ENCODE assay signal across 18 cellular contexts in genomic region chr4:3290476-3290875, GRCh38. TPM values are rescaled to one million over a fixed set of nuclear protein-coding genes. Genes with fewer than 3 reads are reported as not detected.
DNase-seq lines count a peak whose midpoint lies in the region; ATAC-seq lines count a peak whose summit lies in the region.
"Had no signal": no experiment of that assay in that cellular context is flagged by ENCODE, and none has a peak within 500 bp of the region (broad histone marks: within the 10 kb centered on the region; RNA-seq: fewer than 3 reads in every experiment).

No MANE protein-coding gene starts in this region.

- no peaks in the 10 kb centered on the region for H3K9me3 Mint-ChIP-seq in stimulated activated naive B cell treated with anti-CD40 and anti-IgM and Interleukin-4, amounts not matched to agents 10 μg/mL and 1 μg/mL and 100 μg/mL, for 72 hours
- H3K9me3 Mint-ChIP-seq: H9, nephron progenitor cell had no signal

- H3K4me3 Mint-ChIP-seq in stimulated activated naive B cell treated with anti-CD40 and anti-IgM and Interleukin-4, amounts not matched to agents 10 μg/mL and 1 μg/mL and 100 μg/mL, for 72 hours, result peak overlapping the region; percentile 26 to 32

- DNase-seq in activated effector memory CD4-positive, alpha-beta T cell treated with anti-CD3 and anti-CD28 coated beads, Interleukin-2, amount 50 U/mL, for 16 hours, result peak; percentile 45
- no peak for DNase-seq in activated effector memory CD4-positive, alpha-beta T cell treated with Interleukin-2 at 50 U/mL for 16 hours
- DNase-seq in NCI-H2196 treated with DMSO at 0.1 percent for 48 hours (lab: John Stamatoyannopoulos, UW; ENCODE audit: unreplicated experiment), result peak; percentile 14
- peak; percentile 42 for DNase-seq in left lobe of liver (ENCODE audit: low spot score)
- DNase-seq in stimulated activated naive B cell treated with anti-CD40 and anti-IgM and Interleukin-4, amounts not matched to agents 10 μg/mL and 1 μg/mL and 100 μg/mL, for 72 hours, result no peak
- DNase-seq in DMS153 (lab: John Stamatoyannopoulos, UW), result no peak
- no peak for DNase-seq in NCI-H510A treated with DMSO at 0.1 percent for 48 hours (lab: John Stamatoyannopoulos, UW)
- DNase-seq in AG20443 (ENCODE audit: low spot score), result no peak
- DNase-seq: activated CD4-positive, alpha-beta T cell treated with anti-CD3 and anti-CD28 coated beads for 4 hours; amniotic stem cell; foreskin melanocyte; H9; NCI-H1694; NCI-H524 treated with DMSO at 0.1 percent for 48 hours; nephron progenitor cell; retina; T-helper 9 cell had no signal

- no peak for ATAC-seq in left lobe of liver
- no peak for ATAC-seq in stimulated activated naive B cell treated with anti-CD40 and anti-IgM and Interleukin-4, amounts not matched to agents 10 μg/mL and 1 μg/mL and 100 μg/mL, for 72 hours (replicated peaks)

- no peak overlapping the region for H3K27ac Mint-ChIP-seq in stimulated activated naive B cell treated with anti-CD40 and anti-IgM and Interleukin-4, amounts not matched to agents 10 μg/mL and 1 μg/mL and 100 μg/mL, for 72 hours
- H3K27ac Mint-ChIP-seq: H9, nephron progenitor cell had no signal

- H3K4me1 Mint-ChIP-seq in stimulated activated naive B cell treated with anti-CD40 and anti-IgM and Interleukin-4, amounts not matched to agents 10 μg/mL and 1 μg/mL and 100 μg/mL, for 72 hours, result peaks cover 22 to 35% of the 10 kb centered on the region in 2 donors

- no peaks in the 10 kb centered on the region for H3K36me3 Mint-ChIP-seq in stimulated activated naive B cell treated with anti-CD40 and anti-IgM and Interleukin-4, amounts not matched to agents 10 μg/mL and 1 μg/mL and 100 μg/mL, for 72 hours

- peaks cover 19 to 37% of the 10 kb centered on the region in 2 donors for H3K27me3 Mint-ChIP-seq in stimulated activated naive B cell treated with anti-CD40 and anti-IgM and Interleukin-4, amounts not matched to agents 10 μg/mL and 1 μg/mL and 100 μg/mL, for 72 hours

RNA-seq across cellular contexts. Expression of gene RGS12, which starts 2.3 kb away (rescaled TPM):
- total RNA-seq in left lobe of liver, result 29.3 TPM

RNA-seq across cellular contexts. Expression of gene MSANTD1, which starts 41.5 kb away (rescaled TPM):
- total RNA-seq in left lobe of liver, result 1.1 TPM
- total RNA-seq: HT1080 had no signal

Comparison
In these comparisons a context has a peak if more than half of its experiments do, and no peak if none do; other contexts are left out.
1. DNase-seq: peak in activated effector memory CD4-positive, alpha-beta T cell treated with anti-CD3 and anti-CD28 coated beads, Interleukin-2, amount 50 U/mL, for 16 hours (single experiment), NCI-H2196 treated with DMSO at 0.1 percent for 48 hours (single experiment) and left lobe of liver (single experiment); none in activated effector memory CD4-positive, alpha-beta T cell treated with Interleukin-2 at 50 U/mL for 16 hours (single experiment), stimulated activated naive B cell treated with anti-CD40 and anti-IgM and Interleukin-4, amounts not matched to agents 10 μg/mL and 1 μg/mL and 100 μg/mL, for 72 hours (single experiment), DMS153 (single experiment), NCI-H510A treated with DMSO at 0.1 percent for 48 hours (single experiment) and AG20443 (single experiment).